Comparison of ENCODE assay signal across 1 cellular context in genomic region chr10:114499630-114500190, GRCh38.
TF ChIP-seq lines count a peak whose summit lies in the region.

No MANE protein-coding gene starts in this region.

TF ChIP-seq in GM12878, 131 proteins besides CTCF, POLR2A, EP300 and RAD21 (continued from another document):
- TF ChIP-seq BACH1 (IDR thresholded peaks at IDR 0.05; ENCODE audit: borderline replicate concordance) (peak; percentile 52; the same call in 1 of the 2 replicates), MEF2B (IDR thresholded peaks at IDR 0.05; ENCODE audit: partially characterized antibody, poor library complexity, severe bottlenecking) (no peak), CREB1 (IDR thresholded peaks at IDR 0.05; ENCODE audit: low read depth) (peak; percentile 74), NFYA (IDR thresholded peaks at IDR 0.05; ENCODE audit: borderline replicate concordance, low read depth, low read length) (no peak), YBX1 (IDR thresholded peaks at IDR 0.05) (no peak), BHLHE40 (IDR thresholded peaks at IDR 0.05; ENCODE audit: borderline replicate concordance in 1 of 2, low read depth in 2 of 2, low read length in 1 of 2) (no peak), USF2 (IDR thresholded peaks at IDR 0.05; ENCODE audit: borderline replicate concordance, low read depth, low read length) (no peak), RUNX3 (IDR thresholded peaks at IDR 0.05; ENCODE audit: low read length) (peak; percentile 89), MTA3 (IDR thresholded peaks at IDR 0.05; ENCODE audit: borderline replicate concordance, low read length) (0 out of 2 replicates have a peak, but pooled peaks have one; percentile 2), CHD1 (IDR thresholded peaks at IDR 0.05; ENCODE audit: low read depth, low read length) (no peak), ATF2 (IDR thresholded peaks at IDR 0.05; ENCODE audit: low read length) (no peak), POLR2AphosphoS5 (IDR thresholded peaks at IDR 0.05; ENCODE audit: low read length) (no peak), SMARCA5 (IDR thresholded peaks at IDR 0.05) (no peak), NR2F1 (conservative IDR thresholded peaks at IDR 0.05) (no peak), RFX5 (IDR thresholded peaks at IDR 0.05; ENCODE audit: low read depth, low read length) (no peak)
